ENCODE assay signal across 8 cellular contexts in the genomic region with DNA sequence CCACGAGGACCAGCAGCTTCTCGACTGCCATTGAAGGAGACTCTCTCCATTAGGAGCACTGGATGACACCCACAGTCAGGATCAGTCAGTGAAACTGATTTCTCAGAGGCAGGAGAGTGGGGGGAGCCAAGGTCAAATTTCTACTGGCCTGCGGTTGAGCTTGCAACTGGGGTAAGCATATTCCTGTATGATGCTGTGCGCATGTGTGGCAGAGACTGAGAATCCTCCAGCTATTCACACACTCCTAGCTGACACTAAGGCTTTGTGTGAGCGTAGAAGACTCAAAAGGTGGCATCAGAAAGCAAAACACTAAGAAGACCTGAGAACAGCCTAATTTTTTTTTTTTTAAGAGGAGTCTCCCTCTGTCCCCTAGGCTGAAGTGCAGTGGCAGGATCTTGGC.
"Had no signal": no experiment of that assay in that cellular context is flagged by ENCODE, and none has a peak within 500 bp of the region (broad histone marks: within the 10 kb centered on the region; RNA-seq: fewer than 3 reads in every experiment).

No MANE protein-coding gene starts in this region.

- FAIRE-seq: G401.6, GM12878, GM12891, GM12892, GM18507, GM19239 had no signal

- DNase-seq: GDM1, GF-D8 had no signal

- H3K4me3 ChIP-seq: GM12878 had no signal

- ATAC-seq: GM12878 had no signal
